Comparison of ENCODE assay signal across 8 cellular contexts in genomic region chr10:128035557-128035973, GRCh38.
DNase-seq lines count a peak whose midpoint lies in the region; ATAC-seq, FAIRE-seq and TF ChIP-seq lines count a peak whose summit lies in the region.

No MANE protein-coding gene starts in this region.

- no peaks in the 10 kb centered on the region for H3K9me2 ChIP-seq in OCI-LY1 (ENCODE audit: low read depth, low read length)

- no peaks in the 10 kb centered on the region for H3K36me3 Mint-ChIP-seq in CD4-positive, alpha-beta memory T cell
- H3K36me3 Mint-ChIP-seq in activated T-helper 2 cell treated with anti-CD3 and anti-CD28 coated beads, Interferon-gamma antibody, Interleukin-2, Interleukin-4, amounts not matched to agents 10 μg/mL and 5 μg/mL and 100 μg/mL, durations not matched to agents 14 hours and 24 hours and 36 hours (ENCODE audit: low read depth), result no peaks in the 10 kb centered on the region

- peak; percentile 43 to 64 (median 52) for DNase-seq in CD4-positive, alpha-beta memory T cell
- DNase-seq in activated T-helper 2 cell treated with anti-CD3 and anti-CD28 coated beads, Interferon-gamma antibody, Interleukin-2, Interleukin-4, amounts not matched to agents 10 μg/mL and 5 μg/mL and 100 μg/mL, durations not matched to agents 14 hours and 24 hours and 36 hours (ENCODE audit: low spot score), result peak; percentile 37
- DNase-seq in head of caudate nucleus (peak in 30 of 42 donors; percentile 10 to 80 (median 48)), small intestine (peak; percentile 36), NCI-H1417 treated with DMSO at 0.1 percent for 48 hours (lab: John Stamatoyannopoulos, UW) (no peak), NCI-H1105 (lab: John Stamatoyannopoulos, UW) (no peak)

- H3K9me3 Mint-ChIP-seq in CD4-positive, alpha-beta memory T cell, result no peaks in the 10 kb centered on the region
- H3K9me3 Mint-ChIP-seq in activated T-helper 2 cell treated with anti-CD3 and anti-CD28 coated beads, Interferon-gamma antibody, Interleukin-2, Interleukin-4, amounts not matched to agents 10 μg/mL and 5 μg/mL and 100 μg/mL, durations not matched to agents 14 hours and 24 hours and 36 hours, result no peaks in the 10 kb centered on the region

- no peak for FAIRE-seq in small intestine (lab: Jason Lieb, UNC)

- H3F3A ChIP-seq in OCI-LY1 (ENCODE audit: insufficient read depth, low read length), result no peaks in the 10 kb centered on the region

- ATAC-seq in GM21723 (IDR thresholded peaks at IDR 0.05; ENCODE audit: unreplicated experiment), result peak; percentile 86

- no peak overlapping the region for H3K9ac ChIP-seq in OCI-LY1 (ENCODE audit: low read length)

- H3K27ac Mint-ChIP-seq in CD4-positive, alpha-beta memory T cell, result no peak overlapping the region
- H3K27ac Mint-ChIP-seq in activated T-helper 2 cell treated with anti-CD3 and anti-CD28 coated beads, Interferon-gamma antibody, Interleukin-2, Interleukin-4, amounts not matched to agents 10 μg/mL and 5 μg/mL and 100 μg/mL, durations not matched to agents 14 hours and 24 hours and 36 hours, result no peak overlapping the region

- H3K27me3 ChIP-seq in CD4-positive, alpha-beta memory T cell (ENCODE audit: insufficient read depth, low read length), result no peaks in the 10 kb centered on the region
- H3K27me3 ChIP-seq in OCI-LY1 (ENCODE audit: insufficient read depth, low read length) (no peaks in the 10 kb centered on the region), small intestine (ENCODE audit: control insufficient read depth in 2 of 2, insufficient read depth in 2 of 2, low read length in 2 of 2) (no peaks in the 10 kb centered on the region)

- no peak overlapping the region for H3K4me3 Mint-ChIP-seq in CD4-positive, alpha-beta memory T cell
- no peak overlapping the region for H3K4me3 Mint-ChIP-seq in activated T-helper 2 cell treated with anti-CD3 and anti-CD28 coated beads, Interferon-gamma antibody, Interleukin-2, Interleukin-4, amounts not matched to agents 10 μg/mL and 5 μg/mL and 100 μg/mL, durations not matched to agents 14 hours and 24 hours and 36 hours (ENCODE audit: low read depth)

- H3K4me2 ChIP-seq in OCI-LY1 (ENCODE audit: low read length), result no peak overlapping the region

- 57 to 65% (median 64%) methylated on average over 5 of the region's 5 CpGs for WGBS in small intestine, 3 donors

- POLR2A ChIA-PET in CD4-positive, alpha-beta memory T cell (lab: Charles Lee; ENCODE audit: partially characterized antibody), result interaction anchor here (2.8 to 4.3 kb wide), 3 partner anchors 12 to 35 kb away, joined by 23 to 34 read pairs (median 26); no protein-coding TSS in a partner anchor

- no peak overlapping the region for H2AFZ ChIP-seq in OCI-LY1 (ENCODE audit: low read length)

- peak; percentile 89 for TF ChIP-seq CTCF in OCI-LY1 (IDR thresholded peaks at IDR 0.05; ENCODE audit: low read length)

- intact Hi-C loops in CD4-positive, alpha-beta memory T cell (cut with micrococcal nuclease), result loop anchor here (1.0 kb wide), 3 partner anchors 12 to 115 kb away; no protein-coding TSS in a partner anchor
- intact Hi-C loops in activated T-helper 2 cell treated with anti-CD3 and anti-CD28 coated beads, Interferon-gamma antibody, Interleukin-2, Interleukin-4, amounts not matched to agents 10 μg/mL and 5 μg/mL and 100 μg/mL, durations not matched to agents 14 hours and 24 hours and 36 hours (cut with micrococcal nuclease), result loop anchor here (1.0 kb wide), 1 partner anchor 34 kb away; no protein-coding TSS in a partner anchor
- intact Hi-C loops in head of caudate nucleus (cut with DNase I), result loop anchor here (2.0 kb wide), 1 partner anchor 33 kb away; no protein-coding TSS in a partner anchor

- no peaks in the 10 kb centered on the region for H3K9me3 ChIP-seq in CD4-positive, alpha-beta memory T cell (ENCODE audit: control insufficient read depth in 1 of 2, low read length in 2 of 2)
- no peaks in the 10 kb centered on the region for H3K9me3 ChIP-seq in OCI-LY1 (ENCODE audit: low read length)
- H3K9me3 ChIP-seq in small intestine (ENCODE audit: control insufficient read depth, low read depth), result no peaks in the 10 kb centered on the region

- no peaks in the 10 kb centered on the region for H4K20me1 ChIP-seq in OCI-LY1 (ENCODE audit: insufficient read depth, low read length)

- no peak overlapping the region for H3K4me3 ChIP-seq in CD4-positive, alpha-beta memory T cell (ENCODE audit: low read length in 2 of 2)
- H3K4me3 ChIP-seq in OCI-LY1 (ENCODE audit: low read depth, low read length, poor library complexity, severe bottlenecking), result no peak overlapping the region
- H3K4me3 ChIP-seq in small intestine (ENCODE audit: low read depth in 1 of 2, low read length in 2 of 2), result no peak overlapping the region

- H3K79me2 ChIP-seq in OCI-LY1 (ENCODE audit: insufficient read depth, low read length), result no peaks in the 10 kb centered on the region

- H3K27ac ChIP-seq in CD4-positive, alpha-beta memory T cell (ENCODE audit: low read depth, low read length), result no peak overlapping the region
- H3K27ac ChIP-seq in OCI-LY1 (ENCODE audit: low read depth, low read length, poor library complexity, severe bottlenecking), result no peak overlapping the region
- no peak overlapping the region for H3K27ac ChIP-seq in small intestine (ENCODE audit: low read depth in 1 of 2, low read length in 1 of 2)

- no peaks in the 10 kb centered on the region for H3K36me3 ChIP-seq in CD4-positive, alpha-beta memory T cell (ENCODE audit: insufficient read depth, low read length)
- H3K36me3 ChIP-seq in OCI-LY1 (ENCODE audit: insufficient read depth, low read length), result no peaks in the 10 kb centered on the region
- no peaks in the 10 kb centered on the region for H3K36me3 ChIP-seq in small intestine (ENCODE audit: control insufficient read depth in 2 of 2, insufficient read depth in 2 of 2, low read length in 2 of 2)

- H3K4me1 ChIP-seq in CD4-positive, alpha-beta memory T cell (ENCODE audit: insufficient read depth, low read length), result no peaks in the 10 kb centered on the region
- H3K4me1 ChIP-seq in OCI-LY1 (ENCODE audit: insufficient read depth, low read length, severe bottlenecking), result no peaks in the 10 kb centered on the region
- H3K4me1 ChIP-seq in small intestine (ENCODE audit: control insufficient read depth in 2 of 2, insufficient read depth in 1 of 2, low read depth in 1 of 2, low read length in 1 of 2), result no peaks in the 10 kb centered on the region

- H3K4me1 Mint-ChIP-seq in CD4-positive, alpha-beta memory T cell, result peaks cover 0 to 4% (median 2%) of the 10 kb centered on the region in 4 donors
- H3K4me1 Mint-ChIP-seq in activated T-helper 2 cell treated with anti-CD3 and anti-CD28 coated beads, Interferon-gamma antibody, Interleukin-2, Interleukin-4, amounts not matched to agents 10 μg/mL and 5 μg/mL and 100 μg/mL, durations not matched to agents 14 hours and 24 hours and 36 hours (ENCODE audit: low read depth), result peaks cover 4% of the 10 kb centered on the region

- CTCF ChIA-PET in CD4-positive, alpha-beta memory T cell (lab: Charles Lee; ENCODE audit: partially characterized antibody), result interaction anchor here (0.6 to 11.1 kb wide), 26 partner anchors 9 to 176 kb away, joined by 3 to 509 read pairs (median 6); no protein-coding TSS in a partner anchor

- H3K27me3 Mint-ChIP-seq in CD4-positive, alpha-beta memory T cell, result no peaks in the 10 kb centered on the region
- H3K27me3 Mint-ChIP-seq in activated T-helper 2 cell treated with anti-CD3 and anti-CD28 coated beads, Interferon-gamma antibody, Interleukin-2, Interleukin-4, amounts not matched to agents 10 μg/mL and 5 μg/mL and 100 μg/mL, durations not matched to agents 14 hours and 24 hours and 36 hours (ENCODE audit: low read depth), result peaks cover 2% of the 10 kb centered on the region

Comparison
In these comparisons a context has a peak if more than half of its experiments do, and no peak if none do; other contexts are left out.
1. DNase-seq: peak in CD4-positive, alpha-beta memory T cell (5 of 5), activated T-helper 2 cell treated with anti-CD3 and anti-CD28 coated beads, Interferon-gamma antibody, Interleukin-2, Interleukin-4, amounts not matched to agents 10 μg/mL and 5 μg/mL and 100 μg/mL, durations not matched to agents 14 hours and 24 hours and 36 hours (single experiment), head of caudate nucleus (30 of 42) and small intestine (single experiment); none in NCI-H1417 treated with DMSO at 0.1 percent for 48 hours (single experiment) and NCI-H1105 (single experiment).